In the genomic region with DNA sequence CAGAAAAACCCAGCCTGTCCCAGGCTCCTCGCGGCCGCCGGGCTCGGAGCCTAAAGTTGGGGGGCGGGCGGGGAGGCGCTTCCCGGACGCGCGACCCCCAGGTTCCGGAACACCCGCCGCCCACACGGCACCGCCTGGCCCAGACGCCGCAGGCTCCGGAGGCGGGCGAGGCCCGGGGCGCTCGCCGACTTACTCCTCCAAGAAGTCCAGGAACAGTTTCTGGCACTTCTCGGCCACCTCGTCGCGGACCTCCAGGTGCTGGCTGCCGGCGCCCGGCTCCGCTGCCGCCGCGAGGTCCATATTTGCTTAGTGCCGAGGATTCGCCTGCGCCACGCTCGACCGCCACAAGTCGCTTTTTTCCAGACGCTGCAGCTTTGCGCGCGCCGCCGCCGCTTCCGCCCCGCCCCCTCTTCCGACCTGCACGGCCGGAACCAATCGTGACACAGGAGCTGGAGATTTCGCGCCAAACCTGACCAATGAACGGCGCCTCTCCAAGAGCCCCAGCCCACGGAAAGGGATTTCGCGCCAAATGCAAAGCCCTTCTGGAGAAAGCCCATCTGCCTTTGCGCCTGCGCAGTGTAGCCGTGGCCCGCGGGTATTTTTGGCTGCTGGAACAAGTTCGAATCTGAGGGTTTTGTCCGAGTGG, we compare ENCODE assay signal across 1 cellular context.
TF ChIP-seq lines count a peak whose summit lies in the region.

Gene MCM6, minus strand, starts transcription at position 378 of the 646 bp plus-strand sequence. Its CDS starts 78 bp downstream, at position 300.

TF ChIP-seq in WTC11, 78 proteins besides CTCF, POLR2A, EP300 and RAD21 (continued from another document and continues in another):
- TF ChIP-seq ZNF281 (CRISPR knock-in tag; IDR thresholded peaks at IDR 0.05) (peak; percentile 93; the same call in 1 of the 2 replicates), ATF2 (CRISPR knock-in tag; IDR thresholded peaks at IDR 0.05; ENCODE audit: borderline replicate concordance, low read depth) (peak; percentile 76; the same call in 1 of the 2 replicates), JAZF1 (CRISPR knock-in tag; IDR thresholded peaks at IDR 0.05) (no peak), TP53 (CRISPR knock-in tag; IDR thresholded peaks at IDR 0.05) (peak; percentile 98), ERG (CRISPR knock-in tag; IDR thresholded peaks at IDR 0.05) (no peak), FOXP4 (CRISPR knock-in tag; IDR thresholded peaks at IDR 0.05) (peak; percentile 98), ELF4 (CRISPR knock-in tag; IDR thresholded peaks at IDR 0.05; ENCODE audit: low read depth) (peak; percentile 96), NR2C2 (CRISPR knock-in tag; IDR thresholded peaks at IDR 0.05) (peak; percentile 60), SMAD3 (CRISPR knock-in tag; IDR thresholded peaks at IDR 0.05; ENCODE audit: borderline replicate concordance) (peak; percentile 99), KAT7 (CRISPR knock-in tag; IDR thresholded peaks at IDR 0.05; ENCODE audit: borderline replicate concordance) (0 out of 2 replicates have a peak, but pooled peaks have one; percentile 68), RORB (CRISPR knock-in tag; IDR thresholded peaks at IDR 0.05) (no peak), ZNF263 (CRISPR knock-in tag; IDR thresholded peaks at IDR 0.05; ENCODE audit: low read depth) (peak; percentile 60; the same call in 1 of the 2 replicates), CBFB (CRISPR knock-in tag; IDR thresholded peaks at IDR 0.05; ENCODE audit: low read depth) (peak; percentile 96), ZNF138 (CRISPR knock-in tag; conservative IDR thresholded peaks at IDR 0.05) (peak; percentile 93), CREB1 (CRISPR knock-in tag; IDR thresholded peaks at IDR 0.05) (peak; percentile 95), RELA (CRISPR knock-in tag; IDR thresholded peaks at IDR 0.05; ENCODE audit: borderline replicate concordance) (peak; percentile 94; the same call in 1 of the 2 replicates), HMGA2 (CRISPR knock-in tag; IDR thresholded peaks at IDR 0.05) (no peak), FOXP1 (CRISPR knock-in tag; IDR thresholded peaks at IDR 0.05; ENCODE audit: borderline replicate concordance) (peak; percentile 99), MYBL2 (CRISPR knock-in tag; IDR thresholded peaks at IDR 0.05) (peak; percentile 93), TEAD1 (CRISPR knock-in tag; IDR thresholded peaks at IDR 0.05) (peak; percentile 99), GTF2I (CRISPR knock-in tag; conservative IDR thresholded peaks at IDR 0.05) (no peak), ATF3 (CRISPR knock-in tag; conservative IDR thresholded peaks at IDR 0.05) (no peak), GABPB1 (CRISPR knock-in tag; IDR thresholded peaks at IDR 0.05) (peak; percentile 56), E2F5 (CRISPR knock-in tag; IDR thresholded peaks at IDR 0.05) (peak; percentile 100), E2F1 (CRISPR knock-in tag; IDR thresholded peaks at IDR 0.05) (peak; percentile 93), ZBTB43 (CRISPR knock-in tag; IDR thresholded peaks at IDR 0.05) (peak; percentile 97), FOXK1 (CRISPR knock-in tag; IDR thresholded peaks at IDR 0.05) (peak; percentile 96), NFE2L1 (CRISPR knock-in tag; IDR thresholded peaks at IDR 0.05) (peak; percentile 97), NR3C1 (CRISPR knock-in tag; conservative IDR thresholded peaks at IDR 0.05; ENCODE audit: low read depth) (peak; percentile 99), GRHL2 (CRISPR knock-in tag; IDR thresholded peaks at IDR 0.05; ENCODE audit: insufficient replicate concordance, severe bottlenecking) (no peak), ESRRA (CRISPR knock-in tag; IDR thresholded peaks at IDR 0.05; ENCODE audit: borderline replicate concordance) (peak; percentile 86), ZNF671 (CRISPR knock-in tag; IDR thresholded peaks at IDR 0.05) (no peak)
- TF ChIP-seq, protein P1, sequence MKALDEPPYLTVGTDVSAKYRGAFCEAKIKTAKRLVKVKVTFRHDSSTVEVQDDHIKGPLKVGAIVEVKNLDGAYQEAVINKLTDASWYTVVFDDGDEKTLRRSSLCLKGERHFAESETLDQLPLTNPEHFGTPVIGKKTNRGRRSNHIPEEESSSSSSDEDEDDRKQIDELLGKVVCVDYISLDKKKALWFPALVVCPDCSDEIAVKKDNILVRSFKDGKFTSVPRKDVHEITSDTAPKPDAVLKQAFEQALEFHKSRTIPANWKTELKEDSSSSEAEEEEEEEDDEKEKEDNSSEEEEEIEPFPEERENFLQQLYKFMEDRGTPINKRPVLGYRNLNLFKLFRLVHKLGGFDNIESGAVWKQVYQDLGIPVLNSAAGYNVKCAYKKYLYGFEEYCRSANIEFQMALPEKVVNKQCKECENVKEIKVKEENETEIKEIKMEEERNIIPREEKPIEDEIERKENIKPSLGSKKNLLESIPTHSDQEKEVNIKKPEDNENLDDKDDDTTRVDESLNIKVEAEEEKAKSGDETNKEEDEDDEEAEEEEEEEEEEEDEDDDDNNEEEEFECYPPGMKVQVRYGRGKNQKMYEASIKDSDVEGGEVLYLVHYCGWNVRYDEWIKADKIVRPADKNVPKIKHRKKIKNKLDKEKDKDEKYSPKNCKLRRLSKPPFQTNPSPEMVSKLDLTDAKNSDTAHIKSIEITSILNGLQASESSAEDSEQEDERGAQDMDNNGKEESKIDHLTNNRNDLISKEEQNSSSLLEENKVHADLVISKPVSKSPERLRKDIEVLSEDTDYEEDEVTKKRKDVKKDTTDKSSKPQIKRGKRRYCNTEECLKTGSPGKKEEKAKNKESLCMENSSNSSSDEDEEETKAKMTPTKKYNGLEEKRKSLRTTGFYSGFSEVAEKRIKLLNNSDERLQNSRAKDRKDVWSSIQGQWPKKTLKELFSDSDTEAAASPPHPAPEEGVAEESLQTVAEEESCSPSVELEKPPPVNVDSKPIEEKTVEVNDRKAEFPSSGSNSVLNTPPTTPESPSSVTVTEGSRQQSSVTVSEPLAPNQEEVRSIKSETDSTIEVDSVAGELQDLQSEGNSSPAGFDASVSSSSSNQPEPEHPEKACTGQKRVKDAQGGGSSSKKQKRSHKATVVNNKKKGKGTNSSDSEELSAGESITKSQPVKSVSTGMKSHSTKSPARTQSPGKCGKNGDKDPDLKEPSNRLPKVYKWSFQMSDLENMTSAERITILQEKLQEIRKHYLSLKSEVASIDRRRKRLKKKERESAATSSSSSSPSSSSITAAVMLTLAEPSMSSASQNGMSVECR (CRISPR knock-in tag; IDR thresholded peaks at IDR 0.05; ENCODE audit: borderline replicate concordance), result peak; percentile 98
- TF ChIP-seq, protein P2, sequence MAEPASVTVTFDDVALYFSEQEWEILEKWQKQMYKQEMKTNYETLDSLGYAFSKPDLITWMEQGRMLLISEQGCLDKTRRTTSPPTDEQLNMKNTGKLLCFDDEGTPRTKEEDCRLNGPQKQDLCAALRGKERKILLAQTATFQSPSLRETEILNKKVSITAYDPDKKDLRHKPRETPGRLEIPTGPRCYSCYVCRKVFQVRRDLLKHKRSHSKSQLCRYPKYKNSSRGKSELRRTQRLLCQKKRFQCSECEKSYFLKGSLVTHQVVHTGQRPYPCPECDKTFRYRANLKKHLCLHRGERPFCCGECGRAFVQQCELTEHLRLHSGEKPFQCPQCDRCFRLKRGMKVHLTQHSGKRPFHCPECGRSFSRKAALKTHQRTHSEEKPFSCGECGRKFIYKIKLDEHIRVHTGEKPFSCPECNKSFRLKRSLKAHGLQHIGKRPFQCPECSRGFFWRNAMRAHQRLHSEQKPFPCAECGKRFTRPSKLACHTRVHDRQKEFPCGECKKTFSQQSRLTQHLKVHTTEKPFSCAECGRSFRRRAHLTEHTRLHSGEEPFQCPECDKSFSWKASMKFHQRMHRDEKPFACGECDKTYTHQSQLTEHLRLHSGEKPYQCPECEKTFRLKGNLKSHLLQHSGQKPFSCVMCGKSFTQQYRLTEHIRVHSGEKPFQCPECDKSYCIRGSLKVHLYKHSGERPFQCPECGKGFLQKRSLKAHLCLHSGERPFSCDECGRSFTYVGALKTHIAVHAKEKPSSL (CRISPR knock-in tag; conservative IDR thresholded peaks at IDR 0.05), result no peak
- TF ChIP-seq, protein P3, sequence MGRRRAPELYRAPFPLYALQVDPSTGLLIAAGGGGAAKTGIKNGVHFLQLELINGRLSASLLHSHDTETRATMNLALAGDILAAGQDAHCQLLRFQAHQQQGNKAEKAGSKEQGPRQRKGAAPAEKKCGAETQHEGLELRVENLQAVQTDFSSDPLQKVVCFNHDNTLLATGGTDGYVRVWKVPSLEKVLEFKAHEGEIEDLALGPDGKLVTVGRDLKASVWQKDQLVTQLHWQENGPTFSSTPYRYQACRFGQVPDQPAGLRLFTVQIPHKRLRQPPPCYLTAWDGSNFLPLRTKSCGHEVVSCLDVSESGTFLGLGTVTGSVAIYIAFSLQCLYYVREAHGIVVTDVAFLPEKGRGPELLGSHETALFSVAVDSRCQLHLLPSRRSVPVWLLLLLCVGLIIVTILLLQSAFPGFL (CRISPR knock-in tag; IDR thresholded peaks at IDR 0.05; ENCODE audit: borderline replicate concordance), result 0 out of 2 replicates have a peak, but pooled peaks have one; percentile 79
